29 cellular contexts compared by ENCODE assay signal in the genomic region with DNA sequence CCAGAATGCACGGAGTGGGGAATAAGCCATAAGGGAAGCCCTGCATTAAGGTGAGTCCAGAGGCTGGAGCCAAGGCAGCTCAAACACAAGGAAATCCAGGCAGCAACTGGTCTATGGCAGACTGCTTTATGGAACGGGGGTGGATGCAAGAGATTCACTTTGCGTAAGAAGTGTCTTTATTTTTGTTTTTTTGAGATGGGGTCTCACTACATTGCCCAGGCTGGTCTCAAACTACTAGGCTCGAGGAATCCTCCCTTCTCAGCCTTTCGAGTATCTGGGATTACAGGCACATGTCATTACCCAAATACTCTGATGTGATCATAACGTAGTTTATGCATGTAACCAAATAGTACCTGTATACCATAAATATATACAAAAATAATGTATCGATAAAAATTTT.
"Had no signal": no experiment of that assay in that cellular context is flagged by ENCODE, and none has a peak within 500 bp of the region (broad histone marks: within the 10 kb centered on the region; RNA-seq: fewer than 3 reads in every experiment).

No MANE protein-coding gene starts in this region.

- H3K4me1 ChIP-seq: ascending aorta had no signal

- H3K27me3 ChIP-seq: ascending aorta, cardiac muscle cell had no signal

- DNase-seq: activated CD4-positive, alpha-beta memory T cell treated with anti-CD3 and anti-CD28 coated beads, Interleukin-2, amount 10 ng/mL, durations not matched to agents 7 days and 5 days; activated CD4-positive, alpha-beta T cell treated with anti-CD3 and anti-CD28 coated beads for 1 hour; activated CD4-positive, alpha-beta T cell treated with anti-CD3 and anti-CD28 coated beads for 36 hours; activated CD4-positive, alpha-beta T cell treated with anti-CD3 and anti-CD28 coated beads for 48 hours; activated CD4-positive, alpha-beta T cell treated with anti-CD3 and anti-CD28 coated beads, Interleukin-2, amount 10 ng/mL, durations not matched to agents 7 days and 5 days; activated CD4-positive, alpha-beta T cell treated with anti-CD3 and anti-CD28 coated beads, Interleukin-2, amount 50 U/mL, for 48 hours; activated CD4-positive, CD25-positive, alpha-beta regulatory T cell; activated CD8-positive, alpha-beta memory T cell treated with anti-CD3 and anti-CD28 coated beads for 24 hours; activated CD8-positive, alpha-beta memory T cell treated with anti-CD3 and anti-CD28 coated beads, Interleukin-2, amount 10 ng/mL, durations not matched to agents 7 days and 5 days; activated CD8-positive, alpha-beta memory T cell treated with anti-CD3 and anti-CD28 coated beads, Interleukin-2, amount 50 U/mL, for 48 hours; activated CD8-positive, alpha-beta T cell treated with anti-CD3 and anti-CD28 coated beads, Interleukin-2, amount 10 ng/mL, durations not matched to agents 7 days and 5 days; activated effector memory CD4-positive, alpha-beta T cell treated with Interleukin-2 at 50 U/mL for 16 hours; activated gamma-delta T cell; activated naive CD4-positive, alpha-beta T cell treated with anti-CD3 and anti-CD28 coated beads, Interleukin-2, amount 10 ng/mL, durations not matched to agents 7 days and 5 days; activated naive CD4-positive, alpha-beta T cell treated with Interleukin-2 at 50 U/mL for 16 hours; activated naive CD8-positive, alpha-beta T cell treated with anti-CD3 and anti-CD28 coated beads, Interleukin-2, amount 10 ng/mL, durations not matched to agents 7 days and 5 days; activated naive CD8-positive, alpha-beta T cell treated with anti-CD3 and anti-CD28 coated beads, Interleukin-2, amount 50 U/mL, for 24 hours; activated T-cell treated with anti-CD3 and anti-CD28 coated beads, Interleukin-2, amount 50 U/mL, for 24 hours; activated T-cell treated with anti-CD3 and anti-CD28 coated beads, Interleukin-2, amount 50 U/mL, for 48 hours; amygdala; anterior cingulate cortex; caudate nucleus; cerebellar nuclear complex; T-helper 2 cell; T-helper 9 cell had no signal

- FAIRE-seq: bronchial epithelial cell, TTC549 had no signal

- H3K36me3 ChIP-seq: ascending aorta, cardiac muscle cell had no signal

- H3K27ac ChIP-seq: ascending aorta, cardiac muscle cell had no signal

- H3K4me3 ChIP-seq: ascending aorta, cardiac muscle cell had no signal

- H3K9me3 ChIP-seq: ascending aorta had no signal
